Comparison of ENCODE assay signal across 8 cellular contexts in the genomic region with DNA sequence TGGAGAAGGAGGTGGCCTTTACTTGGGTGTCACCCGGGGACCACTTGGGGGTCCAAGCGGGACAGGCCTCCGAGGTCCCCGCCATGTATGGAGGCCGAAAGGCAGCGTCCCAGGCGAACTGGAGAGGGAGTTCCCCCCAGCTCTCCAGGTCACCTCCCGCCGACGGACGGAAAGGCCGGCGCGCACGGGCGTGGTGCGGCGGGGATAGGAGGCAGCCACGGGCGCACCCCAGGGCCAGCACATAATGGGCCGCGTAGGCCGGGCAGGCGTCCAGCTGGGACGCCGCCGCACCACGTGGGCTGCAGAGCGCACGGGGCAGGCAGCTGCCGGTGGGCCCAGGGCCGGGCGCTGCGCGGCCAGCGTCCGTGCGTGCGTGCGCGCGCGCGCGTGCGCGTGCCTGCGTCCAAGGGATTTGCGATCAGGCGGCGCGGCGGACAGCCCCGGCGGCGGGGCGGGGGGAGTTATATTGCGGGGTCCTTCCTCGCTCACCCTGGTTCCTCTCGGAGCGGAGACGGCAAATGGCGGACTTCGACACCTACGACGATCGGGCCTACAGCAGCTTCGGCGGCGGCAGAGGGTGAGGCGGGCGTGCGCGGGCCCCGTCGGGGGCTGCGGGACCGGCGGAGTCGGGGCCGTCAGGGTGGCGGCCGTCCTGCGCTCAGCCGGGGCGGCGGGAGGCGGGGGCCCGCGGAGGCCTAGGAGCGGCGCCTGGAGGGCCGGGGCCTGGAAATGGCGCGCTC.
DNase-seq lines count a peak whose midpoint lies in the region; ATAC-seq and TF ChIP-seq lines count a peak whose summit lies in the region.

A gene (plus strand): TSS at position 491 of the 740 bp plus-strand sequence. CDS start 28 bp downstream, at position 519.

- CTCF ChIA-PET in activated naive CD4-positive, alpha-beta T cell treated with anti-CD3 and anti-CD28 coated beads, Interleukin-2, amount 10 ng/mL, durations not matched to agents 7 days and 5 days (lab: Charles Lee) = interaction anchor here (1.8 to 2.3 kb wide), 2 partner anchors 10 to 106 kb away, joined by 5 to 12 read pairs; no protein-coding TSS in a partner anchor

- TF ChIP-seq CTCF in GM06990 (IDR thresholded peaks at IDR 0.05; ENCODE audit: insufficient read depth, low read length, poor library complexity, severe bottlenecking) = no peak

- H3K27me3 Mint-ChIP-seq in activated naive CD4-positive, alpha-beta T cell treated with anti-CD3 and anti-CD28 coated beads, Interleukin-2, amount 10 ng/mL, durations not matched to agents 7 days and 5 days = no peaks in the 10 kb centered on the region

- H3K27ac Mint-ChIP-seq in activated naive CD4-positive, alpha-beta T cell treated with anti-CD3 and anti-CD28 coated beads, Interleukin-2, amount 10 ng/mL, durations not matched to agents 7 days and 5 days = peak within 1 kb of the TSS; percentile 89

- H3K9me3 Mint-ChIP-seq in activated naive CD4-positive, alpha-beta T cell treated with anti-CD3 and anti-CD28 coated beads, Interleukin-2, amount 10 ng/mL, durations not matched to agents 7 days and 5 days = no peaks in the 10 kb centered on the region

- H3K4me3 Mint-ChIP-seq in activated naive CD4-positive, alpha-beta T cell treated with anti-CD3 and anti-CD28 coated beads, Interleukin-2, amount 10 ng/mL, durations not matched to agents 7 days and 5 days = peak within 1 kb of the TSS; percentile 84

- peaks cover 2% of the 10 kb centered on the region for H3K36me3 ChIP-seq in GM06990 (ENCODE audit: control insufficient read depth, insufficient read depth, low read length)
- peaks cover 33% of the 10 kb centered on the region for H3K36me3 ChIP-seq in SK-N-MC (ENCODE audit: insufficient read depth, low read length)

- peak; percentile 98 for DNase-seq in GM06990 (ENCODE audit: extremely low read depth, insufficient read length)
- peak; percentile 96 for DNase-seq in NCI-H1048 (lab: John Stamatoyannopoulos, UW)
- peak; percentile 64 for DNase-seq in SK-N-MC (ENCODE audit: low read depth, low spot score)
- peak; percentile 95 for DNase-seq in activated naive CD4-positive, alpha-beta T cell treated with anti-CD3 and anti-CD28 coated beads, Interleukin-2, amount 10 ng/mL, durations not matched to agents 7 days and 5 days
- DNase-seq in germinal center (ENCODE audit: low spot score) = peak; percentile 94
- DNase-seq in non-pigmented ciliary epithelial cell (ENCODE audit: low read depth) = peak; percentile 61
- DNase-seq in substantia nigra (lab: John Stamatoyannopoulos, UW) = peak; percentile 47 to 97 (median 90)

- H3K36me3 Mint-ChIP-seq in activated naive CD4-positive, alpha-beta T cell treated with anti-CD3 and anti-CD28 coated beads, Interleukin-2, amount 10 ng/mL, durations not matched to agents 7 days and 5 days = peaks cover 24% of the 10 kb centered on the region

- H3K27me3 ChIP-seq in GM06990 (replicated peaks; ENCODE audit: control insufficient read depth, insufficient read depth, low read length) = no peaks in the 10 kb centered on the region

- peaks cover 49% of the 10 kb centered on the region for H3K4me1 Mint-ChIP-seq in activated naive CD4-positive, alpha-beta T cell treated with anti-CD3 and anti-CD28 coated beads, Interleukin-2, amount 10 ng/mL, durations not matched to agents 7 days and 5 days

- peak within 1 kb of the TSS; percentile 97 for H3K9ac ChIP-seq in SK-N-MC (ENCODE audit: insufficient read length)

- no peaks in the 10 kb centered on the region for H3K9me3 ChIP-seq in SK-N-MC (ENCODE audit: low read depth, low read length)

- peak; percentile 85 for ATAC-seq in HG02571 (IDR thresholded peaks at IDR 0.05; ENCODE audit: unreplicated experiment)

- H3K27ac ChIP-seq in SK-N-MC = peak within 1 kb of the TSS; percentile 91
- H3K27ac ChIP-seq in substantia nigra (ENCODE audit: low read depth, low read length, poor library complexity, severe bottlenecking) = peak within 1 kb of the TSS; percentile 90

- H3K4me3 ChIP-seq in GM06990 (replicated peaks; ENCODE audit: low read depth, low read length) (peak within 1 kb of the TSS; percentile 92), SK-N-MC (peak within 1 kb of the TSS; percentile 94)

Comparison
In these comparisons a context has a peak if more than half of its experiments do, and no peak if none do; other contexts are left out.
1. Peak in every context shown above with its lines: DNase-seq, ATAC-seq, H3K4me3 ChIP-seq and H3K27ac ChIP-seq.